ENCODE assay signal across 27 cellular contexts in genomic region chr21:46608672-46609111, GRCh38. TPM values are rescaled to one million over a fixed set of nuclear protein-coding genes. Genes with fewer than 3 reads are reported as not detected.
A peak's percentile ranks its signal among the peaks of the same experiment; 100 is the strongest.
DNase-seq lines count a peak whose midpoint lies in the region; ATAC-seq and TF ChIP-seq lines count a peak whose summit lies in the region.
"Had no signal": no experiment of that assay in that cellular context is flagged by ENCODE, and none has a peak within 500 bp of the region (broad histone marks: within the 10 kb centered on the region; RNA-seq: fewer than 3 reads in every experiment).

No MANE protein-coding gene starts in this region.

- no peak overlapping the region for H2BK5ac ChIP-seq in neuronal stem cell (ENCODE audit: low read length)

- H3K4me1 Mint-ChIP-seq in CD4-positive, alpha-beta T cell (ENCODE audit: low read depth) = peaks cover 52% of the 10 kb centered on the region

- TF ChIP-seq CTCF in GM13977 (IDR thresholded peaks at IDR 0.05; ENCODE audit: extremely low read depth, insufficient read depth, missing control alignments) (no peak), adrenal gland (IDR thresholded peaks at IDR 0.05) (no peak)
- TF ChIP-seq CTCF in CD4-positive, alpha-beta T cell (IDR thresholded peaks at IDR 0.05) = no peak

- no peak overlapping the region for H3K14ac ChIP-seq in neuronal stem cell (ENCODE audit: low read length)

- H3K36me3 Mint-ChIP-seq in CD4-positive, alpha-beta T cell (ENCODE audit: low read depth) = peaks cover 11% of the 10 kb centered on the region
- H3K36me3 Mint-ChIP-seq: natural killer cell had no signal

- no peak overlapping the region for H3K27ac Mint-ChIP-seq in CD4-positive, alpha-beta T cell
- H3K27ac Mint-ChIP-seq: T-cell had no signal

- no peak overlapping the region for H3K18ac ChIP-seq in neuronal stem cell (ENCODE audit: low read length)

- peaks cover 2% of the 10 kb centered on the region for H3K9me3 Mint-ChIP-seq in CD4-positive, alpha-beta T cell
- H3K9me3 Mint-ChIP-seq: dendritic cell treated with granulocyte-macrophage colony-stimulating factor and Interleukin-4, amounts not matched to agents 40 ng/mL and 50 ng/mL, for 4 days; natural killer cell had no signal

- ATAC-seq in GM21447 (IDR thresholded peaks at IDR 0.05; ENCODE audit: unreplicated experiment) (peak; percentile 51), HG03175 (IDR thresholded peaks at IDR 0.05; ENCODE audit: unreplicated experiment) (peak; percentile 41), HG02571 (IDR thresholded peaks at IDR 0.05; ENCODE audit: unreplicated experiment) (no peak)
- no peak for ATAC-seq in CD4-positive, alpha-beta T cell (ENCODE audit: poor library complexity)
- ATAC-seq: HepG2, natural killer cell, pancreas, right cardiac atrium, T-cell had no signal

- no peak overlapping the region for H2BK15ac ChIP-seq in neuronal stem cell (ENCODE audit: low read length)

- no CpG with 5 or more reads among the region's 3 CpGs for WGBS in neuronal stem cell (ENCODE audit: extremely low coverage in 2 of 2, insufficient read length in 2 of 2, insufficient replicate concordance in 1 of 2), 2 donors
- WGBS in adrenal gland, 4 donors = 62 to 83% (median 79%) methylated on average over 3 of the region's 3 CpGs

- no peak overlapping the region for H2AK5ac ChIP-seq in neuronal stem cell (ENCODE audit: low read depth, low read length)

- no peaks in the 10 kb centered on the region for H3K27me3 Mint-ChIP-seq in CD4-positive, alpha-beta T cell
- H3K27me3 Mint-ChIP-seq: dendritic cell treated with granulocyte-macrophage colony-stimulating factor and Interleukin-4, amounts not matched to agents 40 ng/mL and 50 ng/mL, for 4 days; T-cell had no signal

- CTCF ChIA-PET in CD4-positive, alpha-beta T cell (lab: Charles Lee) = interaction anchor here (1.4 kb wide), 1 partner anchor 31 kb away, joined by 3 read pairs; no protein-coding TSS in a partner anchor

- H3K27ac ChIP-seq in neuronal stem cell (replicated peaks; ENCODE audit: low read length) = no peak overlapping the region
- no peak overlapping the region for H3K27ac ChIP-seq in adrenal gland
- no peak overlapping the region for H3K27ac ChIP-seq in CD4-positive, alpha-beta T cell (ENCODE audit: low read depth, low read length)
- H3K27ac ChIP-seq: BLaER1, pancreas, Peyer's patch had no signal

- H2BK12ac ChIP-seq in neuronal stem cell (ENCODE audit: low read length) = no peak overlapping the region

- no peak overlapping the region for H3K4me2 ChIP-seq in neuronal stem cell (ENCODE audit: insufficient read depth, low read length, poor library complexity, severe bottlenecking)
- H3K4me2 ChIP-seq: BLaER1 had no signal

- H2BK120ac ChIP-seq in neuronal stem cell (ENCODE audit: low read depth, low read length) = no peak overlapping the region

- no peaks in the 10 kb centered on the region for H3K27me3 ChIP-seq in neuronal stem cell (ENCODE audit: control insufficient read depth in 3 of 3, insufficient read depth in 3 of 3, low read depth in 1 of 3, low read length in 3 of 3)
- peaks cover 6% of the 10 kb centered on the region for H3K27me3 ChIP-seq in adrenal gland
- no peaks in the 10 kb centered on the region for H3K27me3 ChIP-seq in CD4-positive, alpha-beta T cell (ENCODE audit: control insufficient read depth, insufficient read depth, low read length)
- H3K27me3 ChIP-seq: BLaER1, pancreas, Peyer's patch had no signal

- H4K8ac ChIP-seq in neuronal stem cell (ENCODE audit: low read depth, low read length) = no peak overlapping the region

- H3K36me3 ChIP-seq in neuronal stem cell (replicated peaks in 1 of 2; ENCODE audit: control insufficient read depth in 2 of 2, insufficient read depth in 2 of 2, low read length in 2 of 2) (no peaks in the 10 kb centered on the region), adrenal gland (replicated peaks in 1 of 2) (no peaks in the 10 kb centered on the region)
- H3K36me3 ChIP-seq: BLaER1, HAP-1, pancreas, Peyer's patch had no signal

- H3K79me1 ChIP-seq in neuronal stem cell (ENCODE audit: low read depth, low read length) = no peaks in the 10 kb centered on the region

- no peak overlapping the region for H3K4ac ChIP-seq in neuronal stem cell (ENCODE audit: low read length)

- H3K9ac ChIP-seq in neuronal stem cell (ENCODE audit: low read depth, low read length, poor library complexity) = no peak overlapping the region
- H3K9ac ChIP-seq: BLaER1 had no signal

- DNase-seq in GM13977 (ENCODE audit: low spot score) (peak; percentile 54), neuronal stem cell (ENCODE audit: low spot score) (no peak), adrenal gland (no peak)
- DNase-seq in CD4-positive, alpha-beta T cell = no peak
- no peak for DNase-seq in stimulated activated CD4-positive, alpha-beta T cell treated with anti-CD3 and anti-CD28 coated beads, Interleukin-4, amount 100 ng/mL, for 24 hours
- DNase-seq: activated naive CD4-positive, alpha-beta T cell treated with Interleukin-2 at 50 U/mL for 16 hours; activated T-cell treated with anti-CD3 and anti-CD28 coated beads, Interleukin-2, amount 50 U/mL, for 1 hour; amygdala; Caco-2; glutamatergic neuron; midbrain; natural killer cell; NCI-H1417; NCI-H2107; NCI-H510A; pancreas; Peyer's patch; right cardiac atrium; stimulated activated CD4-positive, alpha-beta T cell treated with anti-CD3 and anti-CD28 coated beads, Interleukin-12 subunit alpha, Interleukin-12 subunit beta, amount 100 ng/mL, for 4 hours; T-cell had no signal

- H3K4me1 ChIP-seq in neuronal stem cell (ENCODE audit: control insufficient read depth in 2 of 2, insufficient read depth in 1 of 2, low read depth in 1 of 2, low read length in 2 of 2) = peaks cover 9 to 10% of the 10 kb centered on the region in 2 donors
- H3K4me1 ChIP-seq in adrenal gland (replicated peaks in 1 of 2) = no peaks in the 10 kb centered on the region
- H3K4me1 ChIP-seq: Caco-2, HAP-1, pancreas, Peyer's patch had no signal

- intact Hi-C loops in adrenal gland (cut with DNase I) = no loop called here
- intact Hi-C loops in CD4-positive, alpha-beta T cell (cut with DNase I, micrococcal nuclease) = no loop called here

- peak overlapping the region; percentile 9 for H2AFZ ChIP-seq in neuronal stem cell (ENCODE audit: low read length)

- H3K4me3 ChIP-seq in neuronal stem cell (ENCODE audit: low read length in 2 of 2) (no peak overlapping the region), adrenal gland (no peak overlapping the region)
- H3K4me3 ChIP-seq: BLaER1, HAP-1, pancreas, Peyer's patch had no signal

- no peak overlapping the region for H4K91ac ChIP-seq in neuronal stem cell (ENCODE audit: low read depth, low read length, poor library complexity)

- TF ChIP-seq POLR2A in adrenal gland (IDR thresholded peaks at IDR 0.05) = no peak

- in situ Hi-C loops in GM13977 (cut with MboI; ENCODE audit: low pct_unique_long_range_greater_than_20kb, low sequenced_read_pairs, unreplicated experiment) = no loop called here

- no peak overlapping the region for H3K23ac ChIP-seq in neuronal stem cell (ENCODE audit: low read depth, low read length, poor library complexity)

- no peak overlapping the region for H3K4me3 Mint-ChIP-seq in CD4-positive, alpha-beta T cell
- H3K4me3 Mint-ChIP-seq: dendritic cell treated with granulocyte-macrophage colony-stimulating factor and Interleukin-4, amounts not matched to agents 40 ng/mL and 50 ng/mL, for 4 days; natural killer cell had no signal

- POLR2A ChIA-PET in CD4-positive, alpha-beta T cell (lab: Charles Lee) = interaction anchor here (0.9 to 2.5 kb wide), 6 partner anchors 13 to 77 kb away, joined by 3 to 10 read pairs (median 4); partner anchors contain the start of gene PRMT2

- H3K9me3 ChIP-seq in neuronal stem cell (replicated peaks in 1 of 2; ENCODE audit: control insufficient read depth in 2 of 2, insufficient read depth in 1 of 2, low read depth in 1 of 2, low read length in 2 of 2) (peaks cover 7 to 16% of the 10 kb centered on the region in 2 donors), adrenal gland (replicated peaks in 1 of 3) (no peaks in the 10 kb centered on the region)
- H3K9me3 ChIP-seq in CD4-positive, alpha-beta T cell (ENCODE audit: control insufficient read depth, low read length) = peaks cover 6% of the 10 kb centered on the region
- H3K9me3 ChIP-seq: Caco-2, HAP-1, pancreas, Peyer's patch had no signal

RNA-seq across cellular contexts. Expression of gene S100B, which starts 3.8 kb away (rescaled TPM):
- 1.1 TPM for polyA plus RNA-seq in neuronal stem cell (2013, experiment 1 of 2)
- 0.96 TPM for polyA plus RNA-seq in neuronal stem cell (2013, experiment 2 of 2)
- total RNA-seq in adrenal gland = 10 to 100 TPM in 3 of 8 donors, 1 to 10 TPM in 4, under 1 TPM in 1; 0.48 to 15.4 (median 3.7) TPM
- polyA plus RNA-seq in adrenal gland = 10 to 100 TPM; 15.5 to 39.3 (median 38.8) TPM
- total RNA-seq in CD4-positive, alpha-beta T cell = under 1 TPM; 0.47 to 0.52 TPM
- total RNA-seq: Caco-2, HepG2 had no signal
- polyA plus RNA-seq: HepG2 had no signal

RNA-seq across cellular contexts. Expression of gene PRMT2, which starts 26.8 kb away (rescaled TPM):
- polyA plus RNA-seq in neuronal stem cell (2013, experiment 1 of 2) = 60.6 TPM
- polyA plus RNA-seq in neuronal stem cell (2013, experiment 2 of 2) = 61.2 TPM
- total RNA-seq in adrenal gland = 10 to 100 TPM; 49.4 to 90.3 (median 78.3) TPM
- polyA plus RNA-seq in adrenal gland = 10 to 100 TPM; 47.4 to 57.6 (median 48.3) TPM
- total RNA-seq in CD4-positive, alpha-beta T cell = 100 to 1,000 TPM in 1 of 2 experiments, 10 to 100 TPM in 1; 97.1 to 101 TPM

Comparison
In these comparisons a context has a peak if more than half of its experiments do, and no peak if none do; other contexts are left out.
1. ATAC-seq: peak in GM21447 (single experiment) and HG03175 (single experiment); none in CD4-positive, alpha-beta T cell (single experiment) and HG02571 (single experiment).